ENCODE assay signal across 7 cellular contexts in the genomic region with DNA sequence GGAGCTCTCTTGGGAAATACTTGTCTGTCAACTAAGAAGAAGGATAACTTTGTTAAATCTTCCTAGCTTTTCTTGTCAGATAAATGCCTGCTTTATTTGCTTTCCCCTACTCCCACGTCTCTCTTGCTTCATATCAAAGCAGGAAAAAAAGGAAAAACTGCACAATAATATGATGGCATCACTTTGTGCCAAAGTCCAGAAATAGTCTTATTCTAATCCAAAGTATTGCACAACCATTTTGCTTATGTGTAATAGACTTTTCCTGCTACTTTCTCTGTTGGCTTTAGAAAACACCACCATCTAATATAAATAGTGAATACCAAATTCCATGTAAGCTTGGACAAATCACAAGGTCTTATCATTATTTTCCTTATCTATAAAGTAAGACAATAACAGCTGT. TPM values are rescaled to one million over a fixed set of nuclear protein-coding genes. Genes with fewer than 3 reads are reported as not detected.
"Had no signal": no experiment of that assay in that cellular context is flagged by ENCODE, and none has a peak within 500 bp of the region (broad histone marks: within the 10 kb centered on the region; RNA-seq: fewer than 3 reads in every experiment).

No MANE protein-coding gene starts in this region.

RNA-seq across cellular contexts. Expression of a gene that starts 36.2 kb away (rescaled TPM):
- total RNA-seq: GM23248, GM23338, H1, H4, H7, H9, HFFc6 had no signal
- polyA plus RNA-seq: GM23248, GM23338, H1 had no signal
